Comparison of ENCODE assay signal across 10 cellular contexts in genomic region chr15:40926659-40927496, GRCh38. TPM values are rescaled to one million over a fixed set of nuclear protein-coding genes. Genes with fewer than 3 reads are reported as not detected.
DNase-seq lines count a peak whose midpoint lies in the region; ATAC-seq and FAIRE-seq lines count a peak whose summit lies in the region.
"Had no signal": no experiment of that assay in that cellular context is flagged by ENCODE, and none has a peak within 500 bp of the region (broad histone marks: within the 10 kb centered on the region; RNA-seq: fewer than 3 reads in every experiment).

No MANE protein-coding gene starts in this region.

- H3K4me3 ChIP-seq in iPS-11a (ENCODE audit: low read depth, low read length): peak overlapping the region; percentile 1

- H3K4me3 Mint-ChIP-seq in activated naive CD4-positive, alpha-beta T cell treated with anti-CD3 and anti-CD28 coated beads, Interleukin-2, amount 50 U/mL, for 24 hours: peak overlapping the region; percentile 77
- H3K4me3 Mint-ChIP-seq in activated naive CD4-positive, alpha-beta T cell treated with anti-CD3 and anti-CD28 coated beads, Interleukin-2, amount 10 ng/mL, durations not matched to agents 7 days and 5 days: no peak overlapping the region
- H3K4me3 Mint-ChIP-seq in activated CD8-positive, alpha-beta T cell treated with anti-CD3 and anti-CD28 coated beads, Interleukin-2, amount 10 ng/mL, durations not matched to agents 7 days and 5 days: peak overlapping the region; percentile 2
- peak overlapping the region; percentile 71 to 78 for H3K4me3 Mint-ChIP-seq in stimulated activated naive B cell treated with anti-CD40 and anti-IgM and Interleukin-4, amounts not matched to agents 10 μg/mL and 1 μg/mL and 100 μg/mL, for 72 hours

- CTCF ChIA-PET in activated naive CD4-positive, alpha-beta T cell treated with anti-CD3 and anti-CD28 coated beads, Interleukin-2, amount 10 ng/mL, durations not matched to agents 7 days and 5 days (lab: Charles Lee): interaction anchor here (1.9 kb wide), 1 partner anchor 15 kb away, joined by 10 read pairs; no protein-coding TSS in a partner anchor
- CTCF ChIA-PET in activated CD8-positive, alpha-beta T cell treated with anti-CD3 and anti-CD28 coated beads, Interleukin-2, amount 10 ng/mL, durations not matched to agents 7 days and 5 days (lab: Charles Lee): interaction anchor here (3.2 to 10.5 kb wide), 3 partner anchors 14 to 22 kb away, joined by 32 to 97 read pairs (median 75); no protein-coding TSS in a partner anchor

- ATAC-seq in activated CD8-positive, alpha-beta T cell treated with anti-CD3 and anti-CD28 coated beads, Interleukin-2, amount 10 ng/mL, durations not matched to agents 7 days and 5 days: no peak
- ATAC-seq in stimulated activated naive B cell treated with anti-CD40 and anti-IgM and Interleukin-4, amounts not matched to agents 10 μg/mL and 1 μg/mL and 100 μg/mL, for 72 hours (replicated peaks): no peak
- no peak for ATAC-seq in GM18502 (IDR thresholded peaks at IDR 0.05; ENCODE audit: poor library complexity, unreplicated experiment)
- no peak for ATAC-seq in GM18909 (IDR thresholded peaks at IDR 0.05; ENCODE audit: poor library complexity, unreplicated experiment)

- no peak overlapping the region for H3K27ac Mint-ChIP-seq in activated naive CD4-positive, alpha-beta T cell treated with anti-CD3 and anti-CD28 coated beads, Interleukin-2, amount 50 U/mL, for 24 hours
- H3K27ac Mint-ChIP-seq in activated naive CD4-positive, alpha-beta T cell treated with anti-CD3 and anti-CD28 coated beads, Interleukin-2, amount 10 ng/mL, durations not matched to agents 7 days and 5 days: no peak overlapping the region
- no peak overlapping the region for H3K27ac Mint-ChIP-seq in activated CD8-positive, alpha-beta T cell treated with anti-CD3 and anti-CD28 coated beads, Interleukin-2, amount 10 ng/mL, durations not matched to agents 7 days and 5 days
- no peak overlapping the region for H3K27ac Mint-ChIP-seq in stimulated activated naive B cell treated with anti-CD40 and anti-IgM and Interleukin-4, amounts not matched to agents 10 μg/mL and 1 μg/mL and 100 μg/mL, for 72 hours

- H3K27me3 Mint-ChIP-seq in activated naive CD4-positive, alpha-beta T cell treated with anti-CD3 and anti-CD28 coated beads, Interleukin-2, amount 50 U/mL, for 24 hours: peaks cover 29% of the 10 kb centered on the region
- H3K27me3 Mint-ChIP-seq in activated naive CD4-positive, alpha-beta T cell treated with anti-CD3 and anti-CD28 coated beads, Interleukin-2, amount 10 ng/mL, durations not matched to agents 7 days and 5 days: peaks cover 100% of the 10 kb centered on the region
- H3K27me3 Mint-ChIP-seq in activated CD8-positive, alpha-beta T cell treated with anti-CD3 and anti-CD28 coated beads, Interleukin-2, amount 10 ng/mL, durations not matched to agents 7 days and 5 days (ENCODE audit: low read depth): peaks cover 73% of the 10 kb centered on the region
- H3K27me3 Mint-ChIP-seq in stimulated activated naive B cell treated with anti-CD40 and anti-IgM and Interleukin-4, amounts not matched to agents 10 μg/mL and 1 μg/mL and 100 μg/mL, for 72 hours: peaks cover 69 to 75% of the 10 kb centered on the region in 2 donors

- FAIRE-seq in HTR-8/SVneo (lab: Jason Lieb, UNC): no peak

- H3K4me1 Mint-ChIP-seq in activated naive CD4-positive, alpha-beta T cell treated with anti-CD3 and anti-CD28 coated beads, Interleukin-2, amount 50 U/mL, for 24 hours: peaks cover 40% of the 10 kb centered on the region
- H3K4me1 Mint-ChIP-seq in activated naive CD4-positive, alpha-beta T cell treated with anti-CD3 and anti-CD28 coated beads, Interleukin-2, amount 10 ng/mL, durations not matched to agents 7 days and 5 days: peaks cover 47% of the 10 kb centered on the region
- H3K4me1 Mint-ChIP-seq in activated CD8-positive, alpha-beta T cell treated with anti-CD3 and anti-CD28 coated beads, Interleukin-2, amount 10 ng/mL, durations not matched to agents 7 days and 5 days (ENCODE audit: low read depth): peaks cover 51% of the 10 kb centered on the region
- H3K4me1 Mint-ChIP-seq in stimulated activated naive B cell treated with anti-CD40 and anti-IgM and Interleukin-4, amounts not matched to agents 10 μg/mL and 1 μg/mL and 100 μg/mL, for 72 hours: peaks cover 36 to 66% of the 10 kb centered on the region in 2 donors

- DNase-seq in activated naive CD4-positive, alpha-beta T cell treated with anti-CD3 and anti-CD28 coated beads, Interleukin-2, amount 10 ng/mL, durations not matched to agents 7 days and 5 days: no peak
- DNase-seq in activated CD8-positive, alpha-beta T cell treated with anti-CD3 and anti-CD28 coated beads, Interleukin-2, amount 10 ng/mL, durations not matched to agents 7 days and 5 days: no peak
- DNase-seq in stimulated activated naive B cell treated with anti-CD40 and anti-IgM and Interleukin-4, amounts not matched to agents 10 μg/mL and 1 μg/mL and 100 μg/mL, for 72 hours: no peak
- no peak for DNase-seq in HTR-8/SVneo (ENCODE audit: insufficient read length, low spot score)
- DNase-seq: activated CD4-positive, alpha-beta T cell treated with anti-CD3 and anti-CD28 coated beads, Interleukin-2, amount 50 U/mL, for 4 hours had no signal

- no peaks in the 10 kb centered on the region for H3K36me3 Mint-ChIP-seq in activated naive CD4-positive, alpha-beta T cell treated with anti-CD3 and anti-CD28 coated beads, Interleukin-2, amount 50 U/mL, for 24 hours
- H3K36me3 Mint-ChIP-seq in activated naive CD4-positive, alpha-beta T cell treated with anti-CD3 and anti-CD28 coated beads, Interleukin-2, amount 10 ng/mL, durations not matched to agents 7 days and 5 days: no peaks in the 10 kb centered on the region
- H3K36me3 Mint-ChIP-seq in activated CD8-positive, alpha-beta T cell treated with anti-CD3 and anti-CD28 coated beads, Interleukin-2, amount 10 ng/mL, durations not matched to agents 7 days and 5 days (ENCODE audit: low read depth): no peaks in the 10 kb centered on the region
- no peaks in the 10 kb centered on the region for H3K36me3 Mint-ChIP-seq in stimulated activated naive B cell treated with anti-CD40 and anti-IgM and Interleukin-4, amounts not matched to agents 10 μg/mL and 1 μg/mL and 100 μg/mL, for 72 hours

- POLR2A ChIA-PET in activated CD8-positive, alpha-beta T cell treated with anti-CD3 and anti-CD28 coated beads, Interleukin-2, amount 10 ng/mL, durations not matched to agents 7 days and 5 days (lab: Charles Lee): no interaction called here

- no peaks in the 10 kb centered on the region for H3K9me3 Mint-ChIP-seq in activated naive CD4-positive, alpha-beta T cell treated with anti-CD3 and anti-CD28 coated beads, Interleukin-2, amount 50 U/mL, for 24 hours
- no peaks in the 10 kb centered on the region for H3K9me3 Mint-ChIP-seq in activated naive CD4-positive, alpha-beta T cell treated with anti-CD3 and anti-CD28 coated beads, Interleukin-2, amount 10 ng/mL, durations not matched to agents 7 days and 5 days
- no peaks in the 10 kb centered on the region for H3K9me3 Mint-ChIP-seq in activated CD8-positive, alpha-beta T cell treated with anti-CD3 and anti-CD28 coated beads, Interleukin-2, amount 10 ng/mL, durations not matched to agents 7 days and 5 days (ENCODE audit: insufficient read depth)
- H3K9me3 Mint-ChIP-seq in stimulated activated naive B cell treated with anti-CD40 and anti-IgM and Interleukin-4, amounts not matched to agents 10 μg/mL and 1 μg/mL and 100 μg/mL, for 72 hours: no peaks in the 10 kb centered on the region

RNA-seq across cellular contexts. Expression of gene DLL4, which starts 2.3 kb away (rescaled TPM):
- total RNA-seq in activated CD8-positive, alpha-beta T cell treated with anti-CD3 and anti-CD28 coated beads, Interleukin-2, amount 10 ng/mL, durations not matched to agents 7 days and 5 days: not detected

RNA-seq across cellular contexts. Expression of gene CHAC1, which starts 26.4 kb away (rescaled TPM):
- 1 to 10 TPM; 8.3 to 8.9 TPM for total RNA-seq in activated CD8-positive, alpha-beta T cell treated with anti-CD3 and anti-CD28 coated beads, Interleukin-2, amount 10 ng/mL, durations not matched to agents 7 days and 5 days

RNA-seq across cellular contexts. Expression of gene VPS18, which starts 32.6 kb away (rescaled TPM):
- total RNA-seq in activated CD8-positive, alpha-beta T cell treated with anti-CD3 and anti-CD28 coated beads, Interleukin-2, amount 10 ng/mL, durations not matched to agents 7 days and 5 days: 10 to 100 TPM; 17.8 to 18.4 TPM

RNA-seq across cellular contexts. Expression of gene RHOV, which starts 52.8 kb away (rescaled TPM):
- not detected for total RNA-seq in activated CD8-positive, alpha-beta T cell treated with anti-CD3 and anti-CD28 coated beads, Interleukin-2, amount 10 ng/mL, durations not matched to agents 7 days and 5 days
- total RNA-seq: ascending aorta had no signal
